15 cellular contexts compared by ENCODE assay signal in the genomic region with DNA sequence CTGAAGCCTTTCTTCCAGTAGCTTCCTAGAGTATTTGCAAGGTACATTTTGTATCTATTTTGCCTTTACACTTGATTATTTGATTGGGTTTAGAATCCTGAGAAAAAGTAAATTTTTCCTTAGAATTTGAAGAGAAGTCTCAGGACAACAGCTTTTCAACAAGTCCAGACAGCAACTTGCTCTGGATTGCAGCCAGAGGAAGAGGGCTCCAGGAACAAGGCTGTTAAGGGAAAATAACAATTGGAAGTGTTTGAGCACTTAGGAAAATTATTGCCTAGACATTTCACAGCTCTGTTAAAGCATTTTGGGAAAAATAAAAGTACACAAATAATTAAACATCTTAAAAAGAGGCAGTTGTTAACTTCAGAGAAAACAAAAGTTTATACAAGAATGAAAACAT.
"Had no signal": no experiment of that assay in that cellular context is flagged by ENCODE, and none has a peak within 500 bp of the region (broad histone marks: within the 10 kb centered on the region; RNA-seq: fewer than 3 reads in every experiment).

No MANE protein-coding gene starts in this region.

- H3K27ac ChIP-seq: gastroesophageal sphincter, left ventricle myocardium inferior had no signal

- H3K27ac Mint-ChIP-seq: activated CD8-positive, alpha-beta memory T cell treated with anti-CD3 and anti-CD28 coated beads, Interleukin-2, amount 10 ng/mL, durations not matched to agents 7 days and 5 days; activated naive CD8-positive, alpha-beta T cell; activated T-cell treated with anti-CD3 and anti-CD28 coated beads, Interleukin-2, amount 50 U/mL, for 24 hours; stimulated activated naive CD8-positive, alpha-beta T cell treated with anti-CD3 and anti-CD28 coated beads, Interleukin-15, Interleukin-2, amounts not matched to agents 100 ng/mL and 50 ng/mL, for 24 hours; T-helper 2 cell treated with Interferon-gamma antibody and Interleukin-4, amounts not matched to agents 5 μg/mL and 100 μg/mL, for 36 hours had no signal

- H3K36me3 ChIP-seq: gastroesophageal sphincter, left ventricle myocardium inferior had no signal

- H3K4me3 ChIP-seq: gastroesophageal sphincter, left ventricle myocardium inferior had no signal

- H3K9me3 Mint-ChIP-seq: activated T-cell treated with anti-CD3 and anti-CD28 coated beads, Interleukin-2, amount 50 U/mL, for 24 hours had no signal

- ATAC-seq: activated CD8-positive, alpha-beta memory T cell treated with anti-CD3 and anti-CD28 coated beads, Interleukin-2, amount 10 ng/mL, durations not matched to agents 7 days and 5 days; gastroesophageal sphincter had no signal

- H3K4me3 Mint-ChIP-seq: activated CD8-positive, alpha-beta memory T cell treated with anti-CD3 and anti-CD28 coated beads, Interleukin-2, amount 10 ng/mL, durations not matched to agents 7 days and 5 days; activated naive CD8-positive, alpha-beta T cell; activated T-cell treated with anti-CD3 and anti-CD28 coated beads, Interleukin-2, amount 50 U/mL, for 24 hours; neural crest cell; stimulated activated naive CD8-positive, alpha-beta T cell treated with anti-CD3 and anti-CD28 coated beads, Interleukin-15, Interleukin-2, amounts not matched to agents 100 ng/mL and 50 ng/mL, for 24 hours; T-helper 2 cell treated with Interferon-gamma antibody and Interleukin-4, amounts not matched to agents 5 μg/mL and 100 μg/mL, for 36 hours had no signal

- DNase-seq: activated CD4-positive, alpha-beta T cell treated with anti-CD3 and anti-CD28 coated beads, Interleukin-2, amount 50 U/mL, for 48 hours; activated CD4-positive, CD25-positive, alpha-beta regulatory T cell treated with anti-CD3 and anti-CD28 coated beads, Interleukin-2, amount 50 U/mL, for 72 hours; activated CD8-positive, alpha-beta memory T cell treated with anti-CD3 and anti-CD28 coated beads, Interleukin-2, amount 10 ng/mL, durations not matched to agents 7 days and 5 days; activated effector memory CD4-positive, alpha-beta T cell treated with anti-CD3 and anti-CD28 coated beads, Interleukin-2, amount 50 U/mL, for 16 hours; activated T-cell treated with anti-CD3 and anti-CD28 coated beads, Interleukin-2, amount 50 U/mL, for 24 hours; kidney; left ventricle myocardium inferior; mesendoderm; stimulated activated CD4-positive, alpha-beta T cell treated with anti-CD3 and anti-CD28 coated beads, Interleukin-4, amount 100 ng/mL, for 1 hour; stimulated activated CD8-positive, alpha-beta memory T cell treated with anti-CD3 and anti-CD28 coated beads, Interleukin-4, amount 100 ng/mL, for 48 hours had no signal

- H3K27me3 ChIP-seq: gastroesophageal sphincter had no signal

- H3K4me1 ChIP-seq: gastroesophageal sphincter had no signal

- H3K4me1 Mint-ChIP-seq: neural crest cell had no signal
